In genomic region chr7:94928168-94928707, GRCh38 we compare ENCODE assay signal across 30 cellular contexts. TPM values are rescaled to one million over a fixed set of nuclear protein-coding genes. Genes with fewer than 3 reads are reported as not detected.
"Had no signal": no experiment of that assay in that cellular context is flagged by ENCODE, and none has a peak within 500 bp of the region (broad histone marks: within the 10 kb centered on the region; RNA-seq: fewer than 3 reads in every experiment).

No MANE protein-coding gene starts in this region.

- DNase-seq: activated CD4-positive, alpha-beta memory T cell treated with anti-CD3 and anti-CD28 coated beads for 36 hours; activated CD4-positive, alpha-beta T cell treated with anti-CD3 and anti-CD28 coated beads for 36 hours; activated CD4-positive, alpha-beta T cell treated with anti-CD3 and anti-CD28 coated beads, Interleukin-2, amount 10 ng/mL, durations not matched to agents 24 days and 14 days; activated CD4-positive, CD25-positive, alpha-beta regulatory T cell; activated CD4-positive, CD25-positive, alpha-beta regulatory T cell treated with anti-CD3 and anti-CD28 coated beads, Interleukin-2, amount 50 U/mL, for 72 hours; activated CD8-positive, alpha-beta memory T cell treated with anti-CD3 and anti-CD28 coated beads, Interleukin-2, amount 10 ng/mL, durations not matched to agents 7 days and 5 days; activated CD8-positive, alpha-beta memory T cell treated with anti-CD3 and anti-CD28 coated beads, Interleukin-2, amount 50 U/mL, for 4 hours; activated CD8-positive, alpha-beta T cell treated with anti-CD3 and anti-CD28 coated beads, Interleukin-2, amount 10 ng/mL, durations not matched to agents 7 days and 5 days; activated effector memory CD4-positive, alpha-beta T cell treated with anti-CD3 and anti-CD28 coated beads, Interleukin-2, amount 50 U/mL, for 16 hours; activated naive CD4-positive, alpha-beta T cell treated with anti-CD3 and anti-CD28 coated beads for 36 hours; activated naive CD8-positive, alpha-beta T cell treated with anti-CD3 and anti-CD28 coated beads for 36 hours; activated naive CD8-positive, alpha-beta T cell treated with anti-CD3 and anti-CD28 coated beads, Interleukin-2, amount 50 U/mL, for 24 hours; activated T-cell treated with anti-CD3 and anti-CD28 coated beads, Interleukin-2, amount 50 U/mL, for 1 hour; activated T-cell treated with anti-CD3 and anti-CD28 coated beads, Interleukin-2, amount 50 U/mL, for 48 hours; adrenal gland; amygdala; aorta; body of pancreas; caudate nucleus; colonic mucosa; effector CD8-positive, alpha-beta T cell; esophagus squamous epithelium; head of caudate nucleus; T-helper 2 cell had no signal

- H3K4me3 ChIP-seq: adrenal gland, body of pancreas, colonic mucosa, esophagus squamous epithelium had no signal

- H3K27ac ChIP-seq: adrenal gland, body of pancreas, colonic mucosa, epithelial cell of prostate, esophagus squamous epithelium had no signal

- FAIRE-seq: endometrium, endothelial cell of umbilical vein, frontal cortex had no signal

- H3K36me3 ChIP-seq: adrenal gland, colonic mucosa, esophagus squamous epithelium had no signal

- H3K4me1 ChIP-seq: colonic mucosa, esophagus squamous epithelium had no signal

- H3K9me3 ChIP-seq: adrenal gland, body of pancreas, colonic mucosa, esophagus squamous epithelium had no signal

- ATAC-seq: activated CD4-positive, alpha-beta T cell treated with anti-CD3 and anti-CD28 coated beads for 36 hours; activated CD8-positive, alpha-beta memory T cell treated with anti-CD3 and anti-CD28 coated beads, Interleukin-2, amount 10 ng/mL, durations not matched to agents 7 days and 5 days; activated CD8-positive, alpha-beta T cell treated with anti-CD3 and anti-CD28 coated beads, Interleukin-2, amount 10 ng/mL, durations not matched to agents 7 days and 5 days; activated naive CD8-positive, alpha-beta T cell treated with anti-CD3 and anti-CD28 coated beads, Interleukin-2, amount 50 U/mL, for 24 hours; body of pancreas had no signal

- H3K27me3 ChIP-seq: adrenal gland, body of pancreas, colonic mucosa, esophagus squamous epithelium had no signal

RNA-seq across cellular contexts. Expression of gene PPP1R9A, which starts 20.8 kb away (rescaled TPM):
- total RNA-seq: activated CD4-positive, alpha-beta memory T cell treated with anti-CD3 and anti-CD28 coated beads for 36 hours; activated CD4-positive, alpha-beta T cell treated with anti-CD3 and anti-CD28 coated beads for 36 hours; activated CD4-positive, alpha-beta T cell treated with anti-CD3 and anti-CD28 coated beads, Interleukin-2, amount 10 ng/mL, durations not matched to agents 24 days and 14 days; activated CD8-positive, alpha-beta T cell treated with anti-CD3 and anti-CD28 coated beads, Interleukin-2, amount 10 ng/mL, durations not matched to agents 7 days and 5 days; activated naive CD4-positive, alpha-beta T cell treated with anti-CD3 and anti-CD28 coated beads for 36 hours; activated T-helper 1 cell treated with anti-CD3 and anti-CD28 coated beads, Interleukin-12 subunit alpha, Interleukin-12 subunit beta, Interleukin-2, Interleukin-4 antibody, amounts not matched to agents 30 ng/mL and 10 ng/mL and 1 ng/mL, durations not matched to agents 14 hours and 24 hours and 36 hours; activated T-helper 2 cell treated with anti-CD3 and anti-CD28 coated beads, Interferon-gamma antibody, Interleukin-2, Interleukin-4, amounts not matched to agents 10 μg/mL and 5 μg/mL and 100 μg/mL, durations not matched to agents 14 hours and 24 hours and 36 hours had no signal
